In the genomic region with DNA sequence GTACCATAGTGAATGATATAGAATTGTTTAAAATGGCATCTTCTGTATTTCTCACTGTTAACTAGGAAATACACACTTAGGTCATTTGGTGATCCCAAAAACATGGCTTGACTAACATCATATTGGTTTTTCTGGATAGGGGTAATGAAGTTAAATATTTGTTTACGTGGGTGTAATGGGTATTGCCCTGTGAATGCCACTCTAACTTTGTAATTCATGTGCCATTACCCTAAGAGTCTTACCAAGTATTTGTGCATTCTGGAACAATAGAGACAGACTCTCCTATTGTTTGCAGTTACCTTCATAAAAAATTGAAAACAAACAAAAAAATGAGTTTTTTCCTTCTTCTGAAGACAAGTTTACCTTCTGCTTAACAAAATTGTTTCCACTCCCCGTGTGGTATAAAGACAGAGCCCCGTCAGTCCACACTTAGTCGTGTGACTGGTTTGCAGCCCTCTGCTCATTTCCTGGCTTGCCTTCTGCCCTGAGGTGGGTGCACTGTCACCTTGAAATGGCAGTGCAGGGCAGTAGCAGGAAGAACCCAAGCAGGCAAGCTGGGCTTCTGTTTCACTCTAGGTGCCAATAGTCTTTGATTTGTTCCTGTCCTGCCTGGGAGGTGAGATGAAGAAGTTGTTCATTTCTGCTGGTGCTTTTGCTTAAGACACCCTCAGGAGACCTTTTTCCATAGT, we compare ENCODE assay signal across 22 cellular contexts. TPM values are rescaled to one million over a fixed set of nuclear protein-coding genes. Genes with fewer than 3 reads are reported as not detected.
DNase-seq lines count a peak whose midpoint lies in the region; TF ChIP-seq lines count a peak whose summit lies in the region.
"Had no signal": no experiment of that assay in that cellular context is flagged by ENCODE, and none has a peak within 500 bp of the region (broad histone marks: within the 10 kb centered on the region; RNA-seq: fewer than 3 reads in every experiment).

No MANE protein-coding gene starts in this region.

- H3K27me3 ChIP-seq in NT2/D1 (ENCODE audit: insufficient read depth, insufficient read length) (no peaks in the 10 kb centered on the region), iPS-15b (ENCODE audit: control insufficient read depth, insufficient read depth, low read length) (no peaks in the 10 kb centered on the region), colonic mucosa (no peaks in the 10 kb centered on the region)
- H3K27me3 ChIP-seq: ovary, right atrium auricular region, spleen had no signal

- no peak overlapping the region for H3K27ac ChIP-seq in colonic mucosa
- H3K27ac ChIP-seq: epithelial cell of prostate, ovary, right atrium auricular region, spleen had no signal

- H3K4me3 ChIP-seq in NT2/D1 (ENCODE audit: insufficient read length, low read depth) (no peak overlapping the region), iPS-15b (ENCODE audit: low read depth, low read length) (no peak overlapping the region), colonic mucosa (no peak overlapping the region)
- H3K4me3 ChIP-seq: ovary, right atrium auricular region, spleen had no signal

- H3K4me1 ChIP-seq in NT2/D1 (ENCODE audit: insufficient read depth, insufficient read length), result no peaks in the 10 kb centered on the region
- peaks cover 13% of the 10 kb centered on the region for H3K4me1 ChIP-seq in iPS-15b (ENCODE audit: control insufficient read depth, insufficient read depth, low read length)
- no peaks in the 10 kb centered on the region for H3K4me1 ChIP-seq in colonic mucosa
- H3K4me1 ChIP-seq: right atrium auricular region had no signal

- H3K36me3 ChIP-seq in NT2/D1 (ENCODE audit: insufficient read depth, insufficient read length, low read length) (peaks cover 9% of the 10 kb centered on the region), iPS-15b (ENCODE audit: control insufficient read depth, insufficient read depth, low read length) (no peaks in the 10 kb centered on the region), colonic mucosa (no peaks in the 10 kb centered on the region)
- H3K36me3 ChIP-seq: ovary had no signal

- H3K9me3 ChIP-seq in NT2/D1 (ENCODE audit: insufficient read depth, low read length) (peaks cover 14% of the 10 kb centered on the region), iPS-15b (ENCODE audit: control insufficient read depth, insufficient read depth, low read length) (no peaks in the 10 kb centered on the region), colonic mucosa (no peaks in the 10 kb centered on the region)
- H3K9me3 ChIP-seq: ovary had no signal

- H3K9ac ChIP-seq in NT2/D1 (ENCODE audit: insufficient read length, low read depth) (peak overlapping the region; percentile 8), iPS-15b (ENCODE audit: low read depth, low read length) (peak overlapping the region; percentile 26), colonic mucosa (ENCODE audit: low read depth in 2 of 2, low read length in 2 of 2) (no peak overlapping the region)

- TF ChIP-seq CTCF in colonic mucosa (IDR thresholded peaks at IDR 0.05), result no peak

- peak; percentile 9 for DNase-seq in activated gamma-delta T cell treated with Interleukin-2 at 50 U/mL for 16 hours
- DNase-seq in activated gamma-delta T cell (lab: John Stamatoyannopoulos, UW), result no peak
- no peak for DNase-seq in NT2/D1 (ENCODE audit: low read depth, low spot score)
- DNase-seq in renal cortical epithelial cell (ENCODE audit: low read depth), result peak; percentile 25
- no peak for DNase-seq in colonic mucosa
- no peak for DNase-seq in activated CD4-positive, alpha-beta T cell treated with anti-CD3 and anti-CD28 coated beads for 4 hours
- no peak for DNase-seq in NCI-H446 treated with DMSO at 0.1 percent for 48 hours (lab: John Stamatoyannopoulos, UW)
- DNase-seq: activated CD4-positive, alpha-beta T cell treated with anti-CD3 and anti-CD28 coated beads, Interleukin-2, amount 50 U/mL, for 1 hour; Calu3; EL; head of caudate nucleus; KG1; naive thymus-derived CD4-positive, alpha-beta T cell; NCI-H1417 treated with DMSO at 0.1 percent for 48 hours; NCI-H510A treated with DMSO at 0.1 percent for 48 hours; ovary; spleen; stimulated activated CD4-positive, alpha-beta T cell treated with anti-CD3 and anti-CD28 coated beads, Interleukin-2, amount 100 ng/mL, for 48 hours had no signal

- intact Hi-C loops in colonic mucosa (cut with DNase I), result no loop called here

RNA-seq across cellular contexts. Expression of a gene that starts 9.6 kb away (rescaled TPM):
- total RNA-seq in renal cortical epithelial cell (0.10 TPM in 1 of 2 replicates, not detected in the other), colonic mucosa (under 1 TPM; 0.82 to 0.85 TPM)
- total RNA-seq: temporal lobe had no signal

RNA-seq across cellular contexts. Expression of a gene that starts 53.1 kb away (rescaled TPM):
- 8.2 and 9.0 TPM in 2 replicates for total RNA-seq in renal cortical epithelial cell
- total RNA-seq in colonic mucosa, result 10 to 100 TPM; 10.3 to 13.9 TPM

Comparison
In these comparisons a context has a peak if more than half of its experiments do, and no peak if none do; other contexts are left out.
1. DNase-seq: peak in activated gamma-delta T cell treated with Interleukin-2 at 50 U/mL for 16 hours (single experiment) and renal cortical epithelial cell (single experiment); none in activated gamma-delta T cell (single experiment), NT2/D1 (single experiment), colonic mucosa (single experiment), activated CD4-positive, alpha-beta T cell treated with anti-CD3 and anti-CD28 coated beads for 4 hours (0 of 2) and NCI-H446 treated with DMSO at 0.1 percent for 48 hours (single experiment).
2. H3K9ac ChIP-seq: peak in NT2/D1 (single experiment) and iPS-15b (single experiment); none in colonic mucosa (0 of 2).